Comparison of ENCODE assay signal across 11 cellular contexts in genomic region chrX:40061871-40062524, GRCh38. TPM values are rescaled to one million over a fixed set of nuclear protein-coding genes. Genes with fewer than 3 reads are reported as not detected.
A peak's percentile ranks its signal among the peaks of the same experiment; 100 is the strongest.
DNase-seq lines count a peak whose midpoint lies in the region; ATAC-seq and TF ChIP-seq lines count a peak whose summit lies in the region.
"Had no signal": no experiment of that assay in that cellular context is flagged by ENCODE, and none has a peak within 500 bp of the region (broad histone marks: within the 10 kb centered on the region; RNA-seq: fewer than 3 reads in every experiment).

No MANE protein-coding gene starts in this region.

- no peak overlapping the region for H4K12ac ChIP-seq in trophoblast cell (ENCODE audit: low read depth, low read length)

- H2BK5ac ChIP-seq in trophoblast cell (ENCODE audit: low read depth, low read length, poor library complexity) = no peak overlapping the region

- H3K79me1 ChIP-seq in trophoblast cell (ENCODE audit: low read length) = no peaks in the 10 kb centered on the region

- no peak overlapping the region for H3K18ac ChIP-seq in trophoblast cell (ENCODE audit: low read length)

- no peak overlapping the region for H3K9ac ChIP-seq in trophoblast cell (ENCODE audit: low read length)

- no peak overlapping the region for H3K14ac ChIP-seq in trophoblast cell (ENCODE audit: low read length)

- no peak overlapping the region for H2BK120ac ChIP-seq in trophoblast cell (ENCODE audit: insufficient read depth, low read length, poor library complexity)

- H3K4me2 ChIP-seq in trophoblast cell (ENCODE audit: low read length) = no peak overlapping the region

- H3K4me1 Mint-ChIP-seq in CD4-positive, alpha-beta T cell (ENCODE audit: low read depth) = peaks cover 46% of the 10 kb centered on the region
- peaks cover 59% of the 10 kb centered on the region for H3K4me1 Mint-ChIP-seq in CD8-positive, alpha-beta T cell (ENCODE audit: low read depth)
- H3K4me1 Mint-ChIP-seq in activated naive CD8-positive, alpha-beta T cell treated with anti-CD3 and anti-CD28 coated beads for 36 hours = peaks cover 45% of the 10 kb centered on the region
- H3K4me1 Mint-ChIP-seq in naive thymus-derived CD4-positive, alpha-beta T cell = peaks cover 16 to 54% (median 42%) of the 10 kb centered on the region in 7 donors

- no peak overlapping the region for H4K8ac ChIP-seq in trophoblast cell (ENCODE audit: low read depth, low read length)

- H3K9me3 Mint-ChIP-seq in CD4-positive, alpha-beta T cell = no peaks in the 10 kb centered on the region
- no peaks in the 10 kb centered on the region for H3K9me3 Mint-ChIP-seq in CD8-positive, alpha-beta T cell
- H3K9me3 Mint-ChIP-seq in activated naive CD8-positive, alpha-beta T cell treated with anti-CD3 and anti-CD28 coated beads for 36 hours = no peaks in the 10 kb centered on the region
- peaks cover 0 to 1% (median 0%) of the 10 kb centered on the region in 11 donors for H3K9me3 Mint-ChIP-seq in naive thymus-derived CD4-positive, alpha-beta T cell
- H3K9me3 Mint-ChIP-seq: natural killer cell had no signal

- H3K4me1 ChIP-seq in CD8-positive, alpha-beta T cell (ENCODE audit: insufficient read depth, low read length) = peaks cover 53% of the 10 kb centered on the region
- peaks cover 0 to 33% of the 10 kb centered on the region in 2 donors for H3K4me1 ChIP-seq in naive thymus-derived CD4-positive, alpha-beta T cell (ENCODE audit: control insufficient read depth in 2 of 2, insufficient read depth in 2 of 2, low read length in 2 of 2)
- H3K4me1 ChIP-seq in trophoblast cell (ENCODE audit: control insufficient read depth in 1 of 2, insufficient read depth in 2 of 2, low read length in 2 of 2) = peaks cover 0 to 2% of the 10 kb centered on the region in 2 experiments

- DNase-seq in CD4-positive, alpha-beta T cell = peak in 3 of 10 experiments; percentile 12 to 25 (median 13)
- peak in 4 of 7 experiments; percentile 25 to 65 (median 42) for DNase-seq in CD8-positive, alpha-beta T cell
- DNase-seq in activated naive CD8-positive, alpha-beta T cell treated with anti-CD3 and anti-CD28 coated beads for 36 hours = peak; percentile 33
- DNase-seq in naive thymus-derived CD4-positive, alpha-beta T cell = peak in 7 of 9 donors; percentile 23 to 68 (median 52)
- DNase-seq in Kasumi-1 (lab: John Stamatoyannopoulos, UW) (no peak), trophoblast cell (no peak)
- DNase-seq: activated CD4-positive, alpha-beta T cell treated with anti-CD3 and anti-CD28 coated beads, Interleukin-2, amount 50 U/mL, for 4 hours; effector memory CD4-positive, alpha-beta T cell; natural killer cell; NCI-H446 treated with DMSO at 0.1 percent for 48 hours had no signal

- no peak overlapping the region for H3K4ac ChIP-seq in trophoblast cell (ENCODE audit: low read depth, low read length)

- no peaks in the 10 kb centered on the region for H3K9me3 ChIP-seq in CD4-positive, alpha-beta T cell (ENCODE audit: control insufficient read depth, low read length)
- H3K9me3 ChIP-seq in CD8-positive, alpha-beta T cell (ENCODE audit: low read length) = no peaks in the 10 kb centered on the region
- H3K9me3 ChIP-seq in naive thymus-derived CD4-positive, alpha-beta T cell (ENCODE audit: control insufficient read depth in 2 of 3, low read length in 3 of 3) = no peaks in the 10 kb centered on the region
- no peaks in the 10 kb centered on the region for H3K9me3 ChIP-seq in trophoblast cell (ENCODE audit: insufficient read depth, low read depth, low read length)

- H3K27ac Mint-ChIP-seq in CD4-positive, alpha-beta T cell = peak overlapping the region; percentile 94
- H3K27ac Mint-ChIP-seq in CD8-positive, alpha-beta T cell = peak overlapping the region; percentile 96
- H3K27ac Mint-ChIP-seq in activated naive CD8-positive, alpha-beta T cell treated with anti-CD3 and anti-CD28 coated beads for 36 hours = peak overlapping the region; percentile 89
- H3K27ac Mint-ChIP-seq in naive thymus-derived CD4-positive, alpha-beta T cell = peak overlapping the region; percentile 44 to 97 (median 88)
- H3K27ac Mint-ChIP-seq: natural killer cell had no signal

- H2AK5ac ChIP-seq in trophoblast cell (ENCODE audit: low read length) = no peak overlapping the region

- no peaks in the 10 kb centered on the region for H3K79me2 ChIP-seq in trophoblast cell (ENCODE audit: control insufficient read depth, insufficient read depth, low read length, poor library complexity)

- intact Hi-C loops in CD4-positive, alpha-beta T cell (cut with DNase I, micrococcal nuclease) = no loop called here
- intact Hi-C loops in CD8-positive, alpha-beta T cell (cut with DNase I, micrococcal nuclease) = loop anchor here (5.0 to 10.0 kb wide), 5 partner anchors 35 to 327 kb away; partner anchors contain the start of gene BCOR (in 1 of the 2)
- intact Hi-C loops in naive thymus-derived CD4-positive, alpha-beta T cell (cut with micrococcal nuclease) = loop anchor here in 1 of 2 donors (1.0 to 2.0 kb wide), 3 partner anchors 35 to 248 kb away; partner anchors contain the start of gene BCOR

- H3K27ac ChIP-seq in CD4-positive, alpha-beta T cell (ENCODE audit: low read depth, low read length) = peak overlapping the region; percentile 7
- peak overlapping the region; percentile 21 for H3K27ac ChIP-seq in CD8-positive, alpha-beta T cell (ENCODE audit: low read depth, low read length)
- H3K27ac ChIP-seq in naive thymus-derived CD4-positive, alpha-beta T cell (ENCODE audit: low read depth, low read length) = peak overlapping the region; percentile 6
- H3K27ac ChIP-seq in trophoblast cell (ENCODE audit: low read depth, low read length) = no peak overlapping the region

- H3K23ac ChIP-seq in trophoblast cell (ENCODE audit: low read length) = no peak overlapping the region

- peak overlapping the region; percentile 74 for H3K4me3 Mint-ChIP-seq in CD4-positive, alpha-beta T cell
- H3K4me3 Mint-ChIP-seq in CD8-positive, alpha-beta T cell = peak overlapping the region; percentile 67
- peak overlapping the region; percentile 42 for H3K4me3 Mint-ChIP-seq in activated naive CD8-positive, alpha-beta T cell treated with anti-CD3 and anti-CD28 coated beads for 36 hours
- H3K4me3 Mint-ChIP-seq in naive thymus-derived CD4-positive, alpha-beta T cell = peak overlapping the region in 8 of 10 donors; percentile 41 to 77 (median 62)
- H3K4me3 Mint-ChIP-seq: natural killer cell had no signal

- POLR2A ChIA-PET in CD4-positive, alpha-beta T cell (lab: Charles Lee) = interaction anchor here (0.8 to 1.8 kb wide), 8 partner anchors 13 to 121 kb away, joined by 3 to 5 read pairs (median 4); partner anchors contain the start of gene BCOR
- POLR2A ChIA-PET in CD8-positive, alpha-beta T cell (lab: Charles Lee) = interaction anchor here (0.6 to 2.2 kb wide), 3 partner anchors 35 to 795 kb away, joined by 3 to 7 read pairs (median 6); partner anchors contain the start of gene BCOR
- POLR2A ChIA-PET in naive thymus-derived CD4-positive, alpha-beta T cell (lab: Charles Lee) = interaction anchor here (0.7 to 3.1 kb wide), 3 partner anchors 34 to 83 kb away, joined by 3 to 11 read pairs (median 11); partner anchors contain the start of gene BCOR

- H3K4me3 ChIP-seq in CD8-positive, alpha-beta T cell (ENCODE audit: low read depth, low read length) = no peak overlapping the region
- no peak overlapping the region for H3K4me3 ChIP-seq in naive thymus-derived CD4-positive, alpha-beta T cell (ENCODE audit: low read length)
- H3K4me3 ChIP-seq in trophoblast cell (ENCODE audit: low read depth, low read length) = no peak overlapping the region

- no peak overlapping the region for H4K91ac ChIP-seq in trophoblast cell (ENCODE audit: low read depth, low read length)

- H3K36me3 Mint-ChIP-seq in CD4-positive, alpha-beta T cell (ENCODE audit: low read depth) = peaks cover 63% of the 10 kb centered on the region
- peaks cover 57% of the 10 kb centered on the region for H3K36me3 Mint-ChIP-seq in CD8-positive, alpha-beta T cell
- peaks cover 39% of the 10 kb centered on the region for H3K36me3 Mint-ChIP-seq in activated naive CD8-positive, alpha-beta T cell treated with anti-CD3 and anti-CD28 coated beads for 36 hours
- peaks cover 0 to 24% (median 12%) of the 10 kb centered on the region in 5 donors for H3K36me3 Mint-ChIP-seq in naive thymus-derived CD4-positive, alpha-beta T cell
- H3K36me3 Mint-ChIP-seq: natural killer cell had no signal

- no peak for TF ChIP-seq CTCF in CD4-positive, alpha-beta T cell (IDR thresholded peaks at IDR 0.05)
- TF ChIP-seq CTCF in CD8-positive, alpha-beta T cell (IDR thresholded peaks at IDR 0.05) = no peak

- peaks cover 17% of the 10 kb centered on the region for H3K36me3 ChIP-seq in CD8-positive, alpha-beta T cell (ENCODE audit: insufficient read depth, low read length)
- peaks cover 4 to 46% (median 7%) of the 10 kb centered on the region in 3 experiments for H3K36me3 ChIP-seq in naive thymus-derived CD4-positive, alpha-beta T cell (ENCODE audit: control insufficient read depth in 2 of 3, insufficient read depth in 3 of 3, low read length in 3 of 3)
- peaks cover 25 to 33% of the 10 kb centered on the region in 2 experiments for H3K36me3 ChIP-seq in trophoblast cell (ENCODE audit: control insufficient read depth in 1 of 2, insufficient read depth in 2 of 2, low read length in 2 of 2)

- no peak overlapping the region for H2BK12ac ChIP-seq in trophoblast cell (ENCODE audit: low read length)

- H2AFZ ChIP-seq in trophoblast cell (ENCODE audit: insufficient read depth, low read length, poor library complexity) = no peak overlapping the region

- ATAC-seq in CD4-positive, alpha-beta T cell (ENCODE audit: poor library complexity) = peak; percentile 79
- peak; percentile 75 for ATAC-seq in CD8-positive, alpha-beta T cell
- ATAC-seq in naive thymus-derived CD4-positive, alpha-beta T cell = peak; percentile 76
- no peak for ATAC-seq in HG03095 (IDR thresholded peaks at IDR 0.05; ENCODE audit: unreplicated experiment)
- ATAC-seq: natural killer cell had no signal

- CTCF ChIA-PET in CD4-positive, alpha-beta T cell (lab: Charles Lee) = no interaction called here
- CTCF ChIA-PET in CD8-positive, alpha-beta T cell (lab: Charles Lee) = interaction anchor here (0.9 to 1.1 kb wide), 2 partner anchors 26 to 31 kb away, joined by 3 read pairs; no protein-coding TSS in a partner anchor
- CTCF ChIA-PET in naive thymus-derived CD4-positive, alpha-beta T cell (lab: Charles Lee) = interaction anchor here (0.6 to 0.8 kb wide), 2 partner anchors 294 to 624 kb away, joined by 3 to 4 read pairs; no protein-coding TSS in a partner anchor

- no CpG with 5 or more reads among the region's 30 CpGs for WGBS in trophoblast cell (ENCODE audit: extremely low coverage, insufficient coverage, insufficient read length)

- no peaks in the 10 kb centered on the region for H3K27me3 Mint-ChIP-seq in CD4-positive, alpha-beta T cell
- no peaks in the 10 kb centered on the region for H3K27me3 Mint-ChIP-seq in CD8-positive, alpha-beta T cell (ENCODE audit: low read depth)
- no peaks in the 10 kb centered on the region for H3K27me3 Mint-ChIP-seq in activated naive CD8-positive, alpha-beta T cell treated with anti-CD3 and anti-CD28 coated beads for 36 hours
- no peaks in the 10 kb centered on the region for H3K27me3 Mint-ChIP-seq in naive thymus-derived CD4-positive, alpha-beta T cell

- H3K27me3 ChIP-seq in CD4-positive, alpha-beta T cell (ENCODE audit: control insufficient read depth, insufficient read depth, low read length) = no peaks in the 10 kb centered on the region
- H3K27me3 ChIP-seq in CD8-positive, alpha-beta T cell (ENCODE audit: insufficient read depth, low read length) = no peaks in the 10 kb centered on the region
- H3K27me3 ChIP-seq in naive thymus-derived CD4-positive, alpha-beta T cell (ENCODE audit: control insufficient read depth in 2 of 2, insufficient read depth in 2 of 2, low read length in 2 of 2) = no peaks in the 10 kb centered on the region
- H3K27me3 ChIP-seq in trophoblast cell (ENCODE audit: insufficient read depth, low read length) = no peaks in the 10 kb centered on the region

RNA-seq across cellular contexts. Expression of gene BCOR, which starts 35.8 kb away (rescaled TPM):
- total RNA-seq in CD4-positive, alpha-beta T cell = 10 to 100 TPM; 26.1 to 26.3 TPM
- 10 to 100 TPM; 35.5 to 38.5 TPM for total RNA-seq in CD8-positive, alpha-beta T cell
- 10 to 100 TPM; 32.3 to 36.0 TPM for total RNA-seq in activated naive CD8-positive, alpha-beta T cell treated with anti-CD3 and anti-CD28 coated beads for 36 hours
- total RNA-seq in naive thymus-derived CD4-positive, alpha-beta T cell = 10 to 100 TPM; 23.3 to 55.2 (median 43.3) TPM
- polyA plus RNA-seq in naive thymus-derived CD4-positive, alpha-beta T cell = 1 to 10 TPM; 3.8 to 9.1 TPM
- 5.9 and 6.1 TPM in 2 replicates for polyA plus RNA-seq in trophoblast cell (2013)

Comparison
In these comparisons a context has a peak if more than half of its experiments do, and no peak if none do; other contexts are left out.
1. DNase-seq: peak in CD8-positive, alpha-beta T cell (4 of 7), activated naive CD8-positive, alpha-beta T cell treated with anti-CD3 and anti-CD28 coated beads for 36 hours (single experiment) and naive thymus-derived CD4-positive, alpha-beta T cell (7 of 9); none in Kasumi-1 (0 of 2) and trophoblast cell (0 of 2).
2. intact Hi-C loops: an anchor here in CD8-positive, alpha-beta T cell (5.0 to 10.0 kb wide); none called in CD4-positive, alpha-beta T cell.
3. Peak in every context shown above with its lines, with median percentiles within 50 percentile points of each other: H3K27ac Mint-ChIP-seq and H3K4me3 Mint-ChIP-seq.